Comparison of ENCODE assay signal across 2 cellular contexts in the genomic region with DNA sequence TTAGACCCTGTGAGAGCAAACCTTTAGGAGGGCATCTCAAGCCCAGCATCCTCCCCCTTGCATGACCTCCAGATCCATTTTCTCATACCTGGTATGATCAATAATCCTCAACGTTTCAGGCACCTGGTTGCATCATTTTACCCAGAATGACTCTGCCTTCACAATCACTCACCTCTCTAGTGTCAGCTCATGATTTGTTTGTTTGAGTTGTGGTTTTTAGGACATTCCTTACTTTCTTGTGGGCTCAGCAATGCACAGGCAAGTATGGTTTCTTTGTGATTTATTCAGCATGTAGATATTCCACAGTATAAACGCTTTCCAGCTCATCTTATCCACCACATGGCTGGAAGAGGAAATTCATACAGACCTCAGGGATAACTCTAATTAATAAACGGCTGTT.
A peak's percentile ranks its signal among the peaks of the same experiment; 100 is the strongest.
TF ChIP-seq lines count a peak whose summit lies in the region.

No MANE protein-coding gene starts in this region.

TF ChIP-seq in GM23338, 12 proteins besides CTCF, POLR2A, EP300 and RAD21 (continued from another document and continues in another):
- TF ChIP-seq, protein P1, sequence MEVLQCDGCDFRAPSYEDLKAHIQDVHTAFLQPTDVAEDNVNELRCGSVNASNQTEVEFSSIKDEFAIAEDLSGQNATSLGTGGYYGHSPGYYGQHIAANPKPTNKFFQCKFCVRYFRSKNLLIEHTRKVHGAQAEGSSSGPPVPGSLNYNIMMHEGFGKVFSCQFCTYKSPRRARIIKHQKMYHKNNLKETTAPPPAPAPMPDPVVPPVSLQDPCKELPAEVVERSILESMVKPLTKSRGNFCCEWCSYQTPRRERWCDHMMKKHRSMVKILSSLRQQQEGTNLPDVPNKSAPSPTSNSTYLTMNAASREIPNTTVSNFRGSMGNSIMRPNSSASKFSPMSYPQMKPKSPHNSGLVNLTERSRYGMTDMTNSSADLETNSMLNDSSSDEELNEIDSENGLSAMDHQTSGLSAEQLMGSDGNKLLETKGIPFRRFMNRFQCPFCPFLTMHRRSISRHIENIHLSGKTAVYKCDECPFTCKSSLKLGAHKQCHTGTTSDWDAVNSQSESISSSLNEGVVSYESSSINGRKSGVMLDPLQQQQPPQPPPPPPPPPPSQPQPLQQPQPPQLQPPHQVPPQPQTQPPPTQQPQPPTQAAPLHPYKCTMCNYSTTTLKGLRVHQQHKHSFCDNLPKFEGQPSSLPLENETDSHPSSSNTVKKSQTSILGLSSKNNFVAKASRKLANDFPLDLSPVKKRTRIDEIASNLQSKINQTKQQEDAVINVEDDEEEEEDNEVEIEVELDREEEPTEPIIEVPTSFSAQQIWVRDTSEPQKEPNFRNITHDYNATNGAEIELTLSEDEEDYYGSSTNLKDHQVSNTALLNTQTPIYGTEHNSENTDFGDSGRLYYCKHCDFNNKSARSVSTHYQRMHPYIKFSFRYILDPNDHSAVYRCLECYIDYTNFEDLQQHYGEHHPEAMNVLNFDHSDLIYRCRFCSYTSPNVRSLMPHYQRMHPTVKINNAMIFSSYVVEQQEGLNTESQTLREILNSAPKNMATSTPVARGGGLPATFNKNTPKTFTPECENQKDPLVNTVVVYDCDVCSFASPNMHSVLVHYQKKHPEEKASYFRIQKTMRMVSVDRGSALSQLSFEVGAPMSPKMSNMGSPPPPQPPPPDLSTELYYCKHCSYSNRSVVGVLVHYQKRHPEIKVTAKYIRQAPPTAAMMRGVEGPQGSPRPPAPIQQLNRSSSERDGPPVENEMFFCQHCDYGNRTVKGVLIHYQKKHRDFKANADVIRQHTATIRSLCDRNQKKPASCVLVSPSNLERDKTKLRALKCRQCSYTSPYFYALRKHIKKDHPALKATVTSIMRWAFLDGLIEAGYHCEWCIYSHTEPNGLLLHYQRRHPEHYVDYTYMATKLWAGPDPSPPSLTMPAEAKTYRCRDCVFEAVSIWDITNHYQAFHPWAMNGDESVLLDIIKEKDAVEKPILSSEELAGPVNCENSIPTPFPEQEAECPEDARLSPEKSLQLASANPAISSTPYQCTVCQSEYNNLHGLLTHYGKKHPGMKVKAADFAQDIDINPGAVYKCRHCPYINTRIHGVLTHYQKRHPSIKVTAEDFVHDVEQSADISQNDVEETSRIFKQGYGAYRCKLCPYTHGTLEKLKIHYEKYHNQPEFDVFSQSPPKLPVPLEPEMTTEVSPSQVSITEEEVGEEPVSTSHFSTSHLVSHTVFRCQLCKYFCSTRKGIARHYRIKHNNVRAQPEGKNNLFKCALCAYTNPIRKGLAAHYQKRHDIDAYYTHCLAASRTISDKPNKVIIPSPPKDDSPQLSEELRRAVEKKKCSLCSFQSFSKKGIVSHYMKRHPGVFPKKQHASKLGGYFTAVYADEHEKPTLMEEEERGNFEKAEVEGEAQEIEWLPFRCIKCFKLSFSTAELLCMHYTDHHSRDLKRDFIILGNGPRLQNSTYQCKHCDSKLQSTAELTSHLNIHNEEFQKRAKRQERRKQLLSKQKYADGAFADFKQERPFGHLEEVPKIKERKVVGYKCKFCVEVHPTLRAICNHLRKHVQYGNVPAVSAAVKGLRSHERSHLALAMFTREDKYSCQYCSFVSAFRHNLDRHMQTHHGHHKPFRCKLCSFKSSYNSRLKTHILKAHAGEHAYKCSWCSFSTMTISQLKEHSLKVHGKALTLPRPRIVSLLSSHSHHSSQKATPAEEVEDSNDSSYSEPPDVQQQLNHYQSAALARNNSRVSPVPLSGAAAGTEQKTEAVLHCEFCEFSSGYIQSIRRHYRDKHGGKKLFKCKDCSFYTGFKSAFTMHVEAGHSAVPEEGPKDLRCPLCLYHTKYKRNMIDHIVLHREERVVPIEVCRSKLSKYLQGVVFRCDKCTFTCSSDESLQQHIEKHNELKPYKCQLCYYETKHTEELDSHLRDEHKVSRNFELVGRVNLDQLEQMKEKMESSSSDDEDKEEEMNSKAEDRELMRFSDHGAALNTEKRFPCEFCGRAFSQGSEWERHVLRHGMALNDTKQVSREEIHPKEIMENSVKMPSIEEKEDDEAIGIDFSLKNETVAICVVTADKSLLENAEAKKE (CRISPR knock-in tag; IDR thresholded peaks at IDR 0.05): no peak
- no peak for TF ChIP-seq CREB1 (CRISPR knock-in tag; IDR thresholded peaks at IDR 0.05; ENCODE audit: low read depth)
- TF ChIP-seq, protein P2, sequence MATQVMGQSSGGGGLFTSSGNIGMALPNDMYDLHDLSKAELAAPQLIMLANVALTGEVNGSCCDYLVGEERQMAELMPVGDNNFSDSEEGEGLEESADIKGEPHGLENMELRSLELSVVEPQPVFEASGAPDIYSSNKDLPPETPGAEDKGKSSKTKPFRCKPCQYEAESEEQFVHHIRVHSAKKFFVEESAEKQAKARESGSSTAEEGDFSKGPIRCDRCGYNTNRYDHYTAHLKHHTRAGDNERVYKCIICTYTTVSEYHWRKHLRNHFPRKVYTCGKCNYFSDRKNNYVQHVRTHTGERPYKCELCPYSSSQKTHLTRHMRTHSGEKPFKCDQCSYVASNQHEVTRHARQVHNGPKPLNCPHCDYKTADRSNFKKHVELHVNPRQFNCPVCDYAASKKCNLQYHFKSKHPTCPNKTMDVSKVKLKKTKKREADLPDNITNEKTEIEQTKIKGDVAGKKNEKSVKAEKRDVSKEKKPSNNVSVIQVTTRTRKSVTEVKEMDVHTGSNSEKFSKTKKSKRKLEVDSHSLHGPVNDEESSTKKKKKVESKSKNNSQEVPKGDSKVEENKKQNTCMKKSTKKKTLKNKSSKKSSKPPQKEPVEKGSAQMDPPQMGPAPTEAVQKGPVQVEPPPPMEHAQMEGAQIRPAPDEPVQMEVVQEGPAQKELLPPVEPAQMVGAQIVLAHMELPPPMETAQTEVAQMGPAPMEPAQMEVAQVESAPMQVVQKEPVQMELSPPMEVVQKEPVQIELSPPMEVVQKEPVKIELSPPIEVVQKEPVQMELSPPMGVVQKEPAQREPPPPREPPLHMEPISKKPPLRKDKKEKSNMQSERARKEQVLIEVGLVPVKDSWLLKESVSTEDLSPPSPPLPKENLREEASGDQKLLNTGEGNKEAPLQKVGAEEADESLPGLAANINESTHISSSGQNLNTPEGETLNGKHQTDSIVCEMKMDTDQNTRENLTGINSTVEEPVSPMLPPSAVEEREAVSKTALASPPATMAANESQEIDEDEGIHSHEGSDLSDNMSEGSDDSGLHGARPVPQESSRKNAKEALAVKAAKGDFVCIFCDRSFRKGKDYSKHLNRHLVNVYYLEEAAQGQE (IDR thresholded peaks at IDR 0.05; ENCODE audit: unreplicated experiment): no peak
- no peak for TF ChIP-seq NANOG (IDR thresholded peaks at IDR 0.05; ENCODE audit: borderline replicate concordance)
- no peak for TF ChIP-seq ZNF331 (CRISPR knock-in tag; IDR thresholded peaks at IDR 0.05; ENCODE audit: low read depth)
- TF ChIP-seq JUNB (IDR thresholded peaks at IDR 0.05; ENCODE audit: unreplicated experiment): no peak
- TF ChIP-seq EZH2 (IDR thresholded peaks at IDR 0.05; ENCODE audit: low read depth, unreplicated experiment): no peak
- TF ChIP-seq, protein P3, sequence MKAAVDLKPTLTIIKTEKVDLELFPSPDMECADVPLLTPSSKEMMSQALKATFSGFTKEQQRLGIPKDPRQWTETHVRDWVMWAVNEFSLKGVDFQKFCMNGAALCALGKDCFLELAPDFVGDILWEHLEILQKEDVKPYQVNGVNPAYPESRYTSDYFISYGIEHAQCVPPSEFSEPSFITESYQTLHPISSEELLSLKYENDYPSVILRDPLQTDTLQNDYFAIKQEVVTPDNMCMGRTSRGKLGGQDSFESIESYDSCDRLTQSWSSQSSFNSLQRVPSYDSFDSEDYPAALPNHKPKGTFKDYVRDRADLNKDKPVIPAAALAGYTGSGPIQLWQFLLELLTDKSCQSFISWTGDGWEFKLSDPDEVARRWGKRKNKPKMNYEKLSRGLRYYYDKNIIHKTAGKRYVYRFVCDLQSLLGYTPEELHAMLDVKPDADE (IDR thresholded peaks at IDR 0.05): no peak
- no peak for TF ChIP-seq ZNF114 (CRISPR knock-in tag; IDR thresholded peaks at IDR 0.05)
- no peak for TF ChIP-seq POLR2AphosphoS5 (IDR thresholded peaks at IDR 0.05; ENCODE audit: low read depth)

TF ChIP-seq in liver, 16 proteins besides CTCF, POLR2A, EP300 and RAD21 (continued from another document):
- TF ChIP-seq, protein P2 (IDR thresholded peaks at IDR 0.05): peak; percentile 23
- TF ChIP-seq TAF1 (conservative IDR thresholded peaks at IDR 0.05): no peak
- TF ChIP-seq YY1 (IDR thresholded peaks at IDR 0.05): no peak
- TF ChIP-seq HNF4G (IDR thresholded peaks at IDR 0.05): no peak
- TF ChIP-seq JUND (IDR thresholded peaks at IDR 0.05): peak; percentile 27 to 41
- TF ChIP-seq HNF4A (conservative IDR thresholded peaks at IDR 0.05): peak; percentile 38 to 50
TF ChIP-seq in liver: peak in this region for 6.
